In the genomic region with DNA sequence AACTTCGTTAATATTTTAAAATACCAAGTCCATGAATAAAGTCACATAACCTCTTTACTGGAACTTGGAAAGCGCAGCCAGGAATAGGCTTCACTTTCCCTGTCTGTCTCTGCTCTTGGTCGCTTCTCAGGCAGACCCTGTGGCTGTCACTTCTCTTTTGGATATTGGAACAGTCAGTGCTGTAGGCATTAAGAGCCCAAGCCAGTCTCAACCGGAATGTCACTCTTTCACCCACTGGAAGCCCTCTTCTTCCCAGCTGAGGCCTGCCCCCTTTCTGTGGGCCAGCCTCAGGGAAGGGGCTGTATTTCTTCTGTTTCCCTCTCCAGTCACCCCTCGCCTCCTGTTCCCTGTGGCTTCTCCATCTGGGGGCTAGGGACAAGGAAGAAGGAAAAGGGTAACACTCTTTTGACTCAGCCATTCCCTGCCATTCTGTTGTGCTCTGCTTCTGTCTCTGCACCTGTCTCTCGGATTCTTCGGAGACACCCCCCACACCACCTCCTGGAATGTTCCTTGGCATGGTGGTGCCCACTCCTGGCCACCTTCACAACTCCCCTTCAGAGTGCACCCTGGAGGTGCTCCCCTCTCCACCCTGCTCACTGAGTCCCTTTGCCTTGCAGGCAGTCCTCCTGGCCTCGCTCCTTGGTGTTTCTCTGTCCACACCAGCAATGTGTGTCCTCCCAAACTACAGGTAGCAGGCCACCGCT, we compare ENCODE assay signal across 2 cellular contexts.
TF ChIP-seq lines count a peak whose summit lies in the region.

No MANE protein-coding gene starts in this region.

TF ChIP-seq in HepG2, 621 proteins besides CTCF, POLR2A, EP300 and RAD21:
- peak; percentile 77 for TF ChIP-seq ZNF263 (CRISPR knock-in tag; IDR thresholded peaks at IDR 0.05)
- TF ChIP-seq ZFY (CRISPR knock-in tag; IDR thresholded peaks at IDR 0.05): no peak

TF ChIP-seq in WTC11, 78 proteins besides CTCF, POLR2A, EP300 and RAD21:
- TF ChIP-seq ATF1 (CRISPR knock-in tag; IDR thresholded peaks at IDR 0.05) (no peak), NFE2L1 (CRISPR knock-in tag; IDR thresholded peaks at IDR 0.05) (no peak), ZNF219 (CRISPR knock-in tag; IDR thresholded peaks at IDR 0.05; ENCODE audit: borderline replicate concordance) (no peak), OVOL2 (CRISPR knock-in tag; IDR thresholded peaks at IDR 0.05; ENCODE audit: borderline replicate concordance) (no peak), CREM (CRISPR knock-in tag; IDR thresholded peaks at IDR 0.05) (no peak), CREB1 (CRISPR knock-in tag; IDR thresholded peaks at IDR 0.05) (no peak), NR3C1 (CRISPR knock-in tag; conservative IDR thresholded peaks at IDR 0.05; ENCODE audit: low read depth) (no peak), GRHL2 (CRISPR knock-in tag; IDR thresholded peaks at IDR 0.05; ENCODE audit: insufficient replicate concordance, severe bottlenecking) (no peak), JAZF1 (CRISPR knock-in tag; IDR thresholded peaks at IDR 0.05) (no peak), ARID4B (CRISPR knock-in tag; IDR thresholded peaks at IDR 0.05; ENCODE audit: borderline replicate concordance) (no peak), ZNF396 (CRISPR knock-in tag; IDR thresholded peaks at IDR 0.05; ENCODE audit: borderline replicate concordance) (no peak), NFYB (CRISPR knock-in tag; conservative IDR thresholded peaks at IDR 0.05; ENCODE audit: low read depth) (no peak), HMGXB4 (CRISPR knock-in tag; IDR thresholded peaks at IDR 0.05) (no peak), GABPB1 (CRISPR knock-in tag; IDR thresholded peaks at IDR 0.05) (no peak), IRF2 (CRISPR knock-in tag; IDR thresholded peaks at IDR 0.05; ENCODE audit: borderline replicate concordance, low read depth) (no peak), ATF2 (CRISPR knock-in tag; IDR thresholded peaks at IDR 0.05; ENCODE audit: borderline replicate concordance, low read depth) (no peak)
- TF ChIP-seq, protein P1, sequence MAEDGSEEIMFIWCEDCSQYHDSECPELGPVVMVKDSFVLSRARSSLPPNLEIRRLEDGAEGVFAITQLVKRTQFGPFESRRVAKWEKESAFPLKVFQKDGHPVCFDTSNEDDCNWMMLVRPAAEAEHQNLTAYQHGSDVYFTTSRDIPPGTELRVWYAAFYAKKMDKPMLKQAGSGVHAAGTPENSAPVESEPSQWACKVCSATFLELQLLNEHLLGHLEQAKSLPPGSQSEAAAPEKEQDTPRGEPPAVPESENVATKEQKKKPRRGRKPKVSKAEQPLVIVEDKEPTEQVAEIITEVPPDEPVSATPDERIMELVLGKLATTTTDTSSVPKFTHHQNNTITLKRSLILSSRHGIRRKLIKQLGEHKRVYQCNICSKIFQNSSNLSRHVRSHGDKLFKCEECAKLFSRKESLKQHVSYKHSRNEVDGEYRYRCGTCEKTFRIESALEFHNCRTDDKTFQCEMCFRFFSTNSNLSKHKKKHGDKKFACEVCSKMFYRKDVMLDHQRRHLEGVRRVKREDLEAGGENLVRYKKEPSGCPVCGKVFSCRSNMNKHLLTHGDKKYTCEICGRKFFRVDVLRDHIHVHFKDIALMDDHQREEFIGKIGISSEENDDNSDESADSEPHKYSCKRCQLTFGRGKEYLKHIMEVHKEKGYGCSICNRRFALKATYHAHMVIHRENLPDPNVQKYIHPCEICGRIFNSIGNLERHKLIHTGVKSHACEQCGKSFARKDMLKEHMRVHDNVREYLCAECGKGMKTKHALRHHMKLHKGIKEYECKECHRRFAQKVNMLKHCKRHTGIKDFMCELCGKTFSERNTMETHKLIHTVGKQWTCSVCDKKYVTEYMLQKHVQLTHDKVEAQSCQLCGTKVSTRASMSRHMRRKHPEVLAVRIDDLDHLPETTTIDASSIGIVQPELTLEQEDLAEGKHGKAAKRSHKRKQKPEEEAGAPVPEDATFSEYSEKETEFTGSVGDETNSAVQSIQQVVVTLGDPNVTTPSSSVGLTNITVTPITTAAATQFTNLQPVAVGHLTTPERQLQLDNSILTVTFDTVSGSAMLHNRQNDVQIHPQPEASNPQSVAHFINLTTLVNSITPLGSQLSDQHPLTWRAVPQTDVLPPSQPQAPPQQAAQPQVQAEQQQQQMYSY (CRISPR knock-in tag; IDR thresholded peaks at IDR 0.05): no peak
- TF ChIP-seq, protein P2, sequence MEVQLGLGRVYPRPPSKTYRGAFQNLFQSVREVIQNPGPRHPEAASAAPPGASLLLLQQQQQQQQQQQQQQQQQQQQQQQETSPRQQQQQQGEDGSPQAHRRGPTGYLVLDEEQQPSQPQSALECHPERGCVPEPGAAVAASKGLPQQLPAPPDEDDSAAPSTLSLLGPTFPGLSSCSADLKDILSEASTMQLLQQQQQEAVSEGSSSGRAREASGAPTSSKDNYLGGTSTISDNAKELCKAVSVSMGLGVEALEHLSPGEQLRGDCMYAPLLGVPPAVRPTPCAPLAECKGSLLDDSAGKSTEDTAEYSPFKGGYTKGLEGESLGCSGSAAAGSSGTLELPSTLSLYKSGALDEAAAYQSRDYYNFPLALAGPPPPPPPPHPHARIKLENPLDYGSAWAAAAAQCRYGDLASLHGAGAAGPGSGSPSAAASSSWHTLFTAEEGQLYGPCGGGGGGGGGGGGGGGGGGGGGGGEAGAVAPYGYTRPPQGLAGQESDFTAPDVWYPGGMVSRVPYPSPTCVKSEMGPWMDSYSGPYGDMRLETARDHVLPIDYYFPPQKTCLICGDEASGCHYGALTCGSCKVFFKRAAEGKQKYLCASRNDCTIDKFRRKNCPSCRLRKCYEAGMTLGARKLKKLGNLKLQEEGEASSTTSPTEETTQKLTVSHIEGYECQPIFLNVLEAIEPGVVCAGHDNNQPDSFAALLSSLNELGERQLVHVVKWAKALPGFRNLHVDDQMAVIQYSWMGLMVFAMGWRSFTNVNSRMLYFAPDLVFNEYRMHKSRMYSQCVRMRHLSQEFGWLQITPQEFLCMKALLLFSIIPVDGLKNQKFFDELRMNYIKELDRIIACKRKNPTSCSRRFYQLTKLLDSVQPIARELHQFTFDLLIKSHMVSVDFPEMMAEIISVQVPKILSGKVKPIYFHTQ (CRISPR knock-in tag; IDR thresholded peaks at IDR 0.05): no peak
- TF ChIP-seq, protein P3, sequence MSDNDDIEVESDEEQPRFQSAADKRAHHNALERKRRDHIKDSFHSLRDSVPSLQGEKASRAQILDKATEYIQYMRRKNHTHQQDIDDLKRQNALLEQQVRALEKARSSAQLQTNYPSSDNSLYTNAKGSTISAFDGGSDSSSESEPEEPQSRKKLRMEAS (CRISPR knock-in tag; IDR thresholded peaks at IDR 0.05): no peak
